Comparison of ENCODE assay signal across 16 cellular contexts in genomic region chr17:66273391-66273722, GRCh38. TPM values are rescaled to one million over a fixed set of nuclear protein-coding genes. Genes with fewer than 3 reads are reported as not detected.
DNase-seq lines count a peak whose midpoint lies in the region; ATAC-seq, FAIRE-seq and TF ChIP-seq lines count a peak whose summit lies in the region.
"Had no signal": no experiment of that assay in that cellular context is flagged by ENCODE, and none has a peak within 500 bp of the region (broad histone marks: within the 10 kb centered on the region; RNA-seq: fewer than 3 reads in every experiment).

No MANE protein-coding gene starts in this region.

- H3K4ac ChIP-seq in IMR-90 (ENCODE audit: low read depth, low read length), result peak overlapping the region; percentile 89

- H3K9ac ChIP-seq in IMR-90 (ENCODE audit: low read depth, low read length) (no peak overlapping the region), keratinocyte (ENCODE audit: control insufficient read depth, extremely low read depth, insufficient read depth, low read length) (no peak overlapping the region)

- no peak overlapping the region for H3K18ac ChIP-seq in IMR-90 (ENCODE audit: low read depth, low read length)

- BruUV-seq in IMR-90 (replicated peaks; lab: Mats Ljungman, UMichigan), result no TSS peak

- H3K4me2 ChIP-seq in IMR-90 (ENCODE audit: low read depth, low read length) (no peak overlapping the region; the same call in 1 of the 2 replicates), keratinocyte (ENCODE audit: control insufficient read depth, extremely low read depth, insufficient read depth, low read depth, low read length) (peak overlapping the region; percentile 70)

- in situ Hi-C loops in IMR-90 (cut with MboI; ENCODE audit: low sequenced_read_pairs), result no loop called here
- in situ Hi-C loops in gastrocnemius medialis (cut with MboI; ENCODE audit: low sequenced_read_pairs in 4 of 4), result loop anchor here in 1 of 4 donors (25.0 kb wide), 1 partner anchor 639 kb away; no protein-coding TSS in a partner anchor

- dilution Hi-C loops in IMR-90 (cut with HindIII; ENCODE audit: low sequenced_read_pairs, unreplicated experiment) (no loop called here), keratinocyte (cut with MboI; ENCODE audit: extremely low pct_ligation_motif_present, low sequenced_read_pairs) (no loop called here)

- no peak overlapping the region for H3K56ac ChIP-seq in IMR-90 (ENCODE audit: extremely low read depth, insufficient read depth, low read length)

- H3K4me3 ChIP-seq in IMR-90 (ENCODE audit: insufficient read depth, low read depth, low read length), result no peak overlapping the region
- H3K4me3 ChIP-seq in keratinocyte (ENCODE audit: control insufficient read depth in 2 of 3, extremely low read depth in 1 of 3, insufficient read depth in 2 of 3, low read depth in 1 of 3, low read length in 3 of 3), result no peak overlapping the region
- no peak overlapping the region for H3K4me3 ChIP-seq in uterus
- H3K4me3 ChIP-seq in gastrocnemius medialis, result no peak overlapping the region

- TF ChIP-seq RAD21 in IMR-90 (IDR thresholded peaks at IDR 0.05; ENCODE audit: low read length), result no peak

- peak overlapping the region; percentile 95 for H2BK120ac ChIP-seq in IMR-90 (ENCODE audit: low read depth, low read length)

- H4K5ac ChIP-seq in IMR-90 (ENCODE audit: low read depth, low read length), result no peak overlapping the region

- no peak for FAIRE-seq in keratinocyte (lab: Jason Lieb, UNC)

- H2BK20ac ChIP-seq in IMR-90 (ENCODE audit: low read depth, low read length), result peak overlapping the region; percentile 90

- H3K4me1 ChIP-seq in IMR-90 (ENCODE audit: control insufficient read depth, insufficient read depth, low read length) (peaks cover 19% of the 10 kb centered on the region), keratinocyte (ENCODE audit: control insufficient read depth, extremely low read depth, insufficient read depth, low read length) (peaks cover 36% of the 10 kb centered on the region), uterus (no peaks in the 10 kb centered on the region), gastrocnemius medialis (no peaks in the 10 kb centered on the region)

- intact Hi-C loops in IMR-90 (cut with micrococcal nuclease), result no loop called here
- intact Hi-C loops in uterus (cut with DNase I; ENCODE audit: low total_unique reads), result no loop called here
- intact Hi-C loops in gastrocnemius medialis (cut with DNase I; ENCODE audit: low total_unique reads), result no loop called here

- peaks cover 0 to 16% of the 10 kb centered on the region in 2 experiments; a peak in 1 of 4 replicates for H3K79me1 ChIP-seq in IMR-90 (ENCODE audit: low read depth in 1 of 2, low read length in 2 of 2)

- peak overlapping the region; percentile 18 for H2BK5ac ChIP-seq in IMR-90 (ENCODE audit: low read depth, low read length, poor library complexity, severe bottlenecking)

- POLR2A ChIA-PET in IMR-90 (lab: Charles Lee; ENCODE audit: unreplicated experiment), result no interaction called here

- DNase-seq in IMR-90 (no peak), keratinocyte (ENCODE audit: low read depth, low spot score) (no peak), uterus (no peak), gastrocnemius medialis (no peak)
- DNase-seq: COR-L47; H7; NCI-H187; NCI-H345; NK-92 treated with Interleukin-12 subunit alpha and Interleukin-12 subunit beta, amount 100 ng/mL, for 24 hours; Right ventricle myocardium superior had no signal

- CTCF ChIA-PET in IMR-90 (lab: Yijun Ruan, JAX), result no interaction called here

- H3K79me2 ChIP-seq in keratinocyte (ENCODE audit: control insufficient read depth, insufficient read depth, low read length), result no peaks in the 10 kb centered on the region

- H2AFZ ChIP-seq in IMR-90 (replicated peaks; ENCODE audit: low read length, poor library complexity), result no peak overlapping the region
- H2AFZ ChIP-seq in keratinocyte (ENCODE audit: control insufficient read depth, low read length), result no peak overlapping the region

- no peak overlapping the region for H2AK9ac ChIP-seq in IMR-90 (replicated peaks; ENCODE audit: low read depth, low read length, poor library complexity)

- H3K14ac ChIP-seq in IMR-90 (replicated peaks; ENCODE audit: low read depth, low read length), result no peak overlapping the region; the same call in 1 of the 2 replicates

- no peaks in the 10 kb centered on the region for H3K27me3 ChIP-seq in IMR-90 (ENCODE audit: control insufficient read depth, insufficient read depth, low read length)
- no peaks in the 10 kb centered on the region for H3K27me3 ChIP-seq in keratinocyte (ENCODE audit: control insufficient read depth, extremely low read depth, insufficient read depth, low read length)
- H3K27me3 ChIP-seq in uterus, result no peaks in the 10 kb centered on the region
- H3K27me3 ChIP-seq in gastrocnemius medialis, result no peaks in the 10 kb centered on the region

- H4K91ac ChIP-seq in IMR-90 (ENCODE audit: insufficient read depth, low read depth, low read length), result peak overlapping the region; percentile 70

- H2BK15ac ChIP-seq in IMR-90 (ENCODE audit: low read depth, low read length), result peak overlapping the region; percentile 75; the same call in 2 of the 3 replicates

- no peaks in the 10 kb centered on the region for H3K36me3 ChIP-seq in IMR-90 (ENCODE audit: control insufficient read depth, insufficient read depth, low read length)
- H3K36me3 ChIP-seq in keratinocyte (ENCODE audit: control insufficient read depth in 2 of 2, extremely low read depth in 1 of 2, insufficient read depth in 2 of 2, low read length in 2 of 2), result no peaks in the 10 kb centered on the region
- H3K36me3 ChIP-seq in uterus, result no peaks in the 10 kb centered on the region
- no peaks in the 10 kb centered on the region for H3K36me3 ChIP-seq in gastrocnemius medialis

- no peak for TF ChIP-seq CTCF in IMR-90 (conservative IDR thresholded peaks at IDR 0.05; ENCODE audit: low read depth, low read length)
- no peak for TF ChIP-seq CTCF in keratinocyte (optimal IDR thresholded peaks at IDR 0.05 in 1 of 3, IDR thresholded peaks at IDR 0.05 in 1 of 3, conservative IDR thresholded peaks at IDR 0.05 in 1 of 3; ENCODE audit: extremely low read depth in 1 of 3, insufficient read depth in 2 of 3, low read length in 3 of 3)
- no peak for TF ChIP-seq CTCF in uterus (IDR thresholded peaks at IDR 0.05)
- TF ChIP-seq CTCF in gastrocnemius medialis (IDR thresholded peaks at IDR 0.05 in 4 of 5, conservative IDR thresholded peaks at IDR 0.05 in 1 of 5), result no peak

- H4K8ac ChIP-seq in IMR-90 (ENCODE audit: low read depth in 2 of 2, low read length in 2 of 2), result 0 out of 4 replicates have a peak overlapping the region, but pooled peaks of 1 of the 2 experiments have one; percentile 9

- no peak for TF ChIP-seq POLR2A in IMR-90 (IDR thresholded peaks at IDR 0.05; ENCODE audit: low read depth, low read length)
- TF ChIP-seq POLR2A in uterus (IDR thresholded peaks at IDR 0.05), result no peak
- TF ChIP-seq POLR2A in gastrocnemius medialis (IDR thresholded peaks at IDR 0.05), result no peak

- H3K9me3 ChIP-seq in IMR-90 (ENCODE audit: control insufficient read depth, insufficient read depth, low read length), result no peaks in the 10 kb centered on the region
- H3K9me3 ChIP-seq in keratinocyte (ENCODE audit: control insufficient read depth, low read depth, low read length), result no peaks in the 10 kb centered on the region
- no peaks in the 10 kb centered on the region for H3K9me3 ChIP-seq in uterus
- H3K9me3 ChIP-seq in gastrocnemius medialis, result no peaks in the 10 kb centered on the region

- H2AK5ac ChIP-seq in IMR-90 (ENCODE audit: low read depth, low read length), result peak overlapping the region; percentile 48

- no CpG with 5 or more reads among the region's 1 CpG for WGBS in IMR-90 (ENCODE audit: extremely low coverage in 2 of 2, insufficient read length in 1 of 2), 2 experiments

- no peaks in the 10 kb centered on the region for H4K20me1 ChIP-seq in IMR-90 (ENCODE audit: insufficient read depth, low read length)
- H4K20me1 ChIP-seq in keratinocyte (ENCODE audit: control insufficient read depth, extremely low read depth, insufficient read depth, low read length), result no peaks in the 10 kb centered on the region

- peaks cover 25% of the 10 kb centered on the region for H3K9me1 ChIP-seq in IMR-90 (ENCODE audit: insufficient read depth, low read length)
- peaks cover 2% of the 10 kb centered on the region for H3K9me1 ChIP-seq in keratinocyte (ENCODE audit: control insufficient read depth, extremely low read depth, insufficient read depth, low read length)

- 0 out of 2 replicates have a peak overlapping the region, but pooled peaks have one; percentile 67 for H3K23ac ChIP-seq in IMR-90 (ENCODE audit: low read depth, low read length)

- H3K27ac ChIP-seq in IMR-90 (ENCODE audit: insufficient read depth, low read length) (peak overlapping the region; percentile 34), keratinocyte (ENCODE audit: control insufficient read depth, insufficient read depth, low read length) (peak overlapping the region; percentile 36), uterus (peak overlapping the region; percentile 13 to 68), gastrocnemius medialis (no peak overlapping the region)

- ATAC-seq in IMR-90 (ENCODE audit: low read depth), result no peak
- ATAC-seq in SK-N-SH treated with all-trans-retinoic acid at 6 μM for 48 hours, result peak; percentile 5
- ATAC-seq in GM21390 (IDR thresholded peaks at IDR 0.05; ENCODE audit: unreplicated experiment), result no peak
- ATAC-seq in gastrocnemius medialis, result no peak
- no peak for ATAC-seq in activated CD4-positive, CD25-positive, alpha-beta regulatory T cell treated with anti-CD3 and anti-CD28 coated beads, Interleukin-2, amount 50 U/mL, for 24 hours

RNA-seq across cellular contexts. Expression of gene PRKCA, which starts 29.1 kb away (rescaled TPM):
- total RNA-seq in IMR-90 (2012; rRNA removed) (31.0 and 36.9 TPM in 2 replicates), uterus (10 to 100 TPM in 3 of 4 donors, 1 to 10 TPM in 1; 9.0 to 76.1 (median 15.1) TPM), gastrocnemius medialis (10 to 100 TPM in 2 of 4 donors, 1 to 10 TPM in 2; 7.6 to 16.8 (median 11.1) TPM)
- polyA plus RNA-seq in IMR-90 (2012; rRNA removed) (42.7 and 46.0 TPM in 2 replicates), keratinocyte (2.4 to 3.8 TPM (median 3.6 TPM) in 3 replicates)
- polyA plus RNA-seq in IMR-90 (2012; cell fraction: cytosol; rRNA removed), result 23.3 and 24.4 TPM in 2 replicates
- polyA plus RNA-seq in IMR-90 (2012; cell fraction: nucleus; rRNA removed; ENCODE audit: low replicate concordance), result 31.3 and 63.0 TPM in 2 replicates
- polyA plus RNA-seq in keratinocyte (2011; ENCODE audit: low read depth), result 2.1 TPM
- polyA plus RNA-seq in keratinocyte (2011; cell fraction: cytosol; rRNA removed), result 1.9 and 2.8 TPM in 2 replicates
- polyA plus RNA-seq in keratinocyte (2011; cell fraction: nucleus; rRNA removed), result 4.9 and 5.6 TPM in 2 replicates
- 1.9 and 2.4 TPM in 2 replicates for polyA plus RNA-seq in keratinocyte (2012; ENCODE audit: low replicate concordance)
- 4.1 to 6.6 TPM (median 4.6 TPM) in 3 replicates for polyA minus RNA-seq in keratinocyte
- polyA minus RNA-seq in keratinocyte (2011; cell fraction: cytosol; rRNA and poly(A)+ RNA removed), result 2.5 TPM
- polyA minus RNA-seq in keratinocyte (2011; cell fraction: nucleus; rRNA and poly(A)+ RNA removed), result 5.4 and 7.7 TPM in 2 replicates

RNA-seq across cellular contexts. Expression of gene APOH, which starts 44.1 kb away (rescaled TPM):
- not detected in 2 replicates for total RNA-seq in IMR-90 (2012; rRNA removed)
- not detected in 2 replicates for polyA plus RNA-seq in IMR-90 (2012; rRNA removed)
- not detected in 2 replicates for polyA plus RNA-seq in IMR-90 (2012; cell fraction: cytosol; rRNA removed)
- polyA plus RNA-seq in IMR-90 (2012; cell fraction: nucleus; rRNA removed; ENCODE audit: low replicate concordance), result 0.14 TPM in 1 of 2 replicates, not detected in the other
- not detected in 3 replicates for polyA plus RNA-seq in keratinocyte
- polyA plus RNA-seq in keratinocyte (2011; ENCODE audit: low read depth), result not detected
- polyA plus RNA-seq in keratinocyte (2011; cell fraction: cytosol; rRNA removed), result not detected in 2 replicates
- polyA plus RNA-seq in keratinocyte (2011; cell fraction: nucleus; rRNA removed), result not detected in 2 replicates
- 0.17 TPM in 1 of 2 replicates, not detected in the other for polyA plus RNA-seq in keratinocyte (2012; ENCODE audit: low replicate concordance)
- not detected in 3 replicates for polyA minus RNA-seq in keratinocyte
- polyA minus RNA-seq in keratinocyte (2011; cell fraction: cytosol; rRNA and poly(A)+ RNA removed), result not detected
- not detected in 2 replicates for polyA minus RNA-seq in keratinocyte (2011; cell fraction: nucleus; rRNA and poly(A)+ RNA removed)
- under 1 TPM in 1 of 4 donors, not detected in 3; 0.61 TPM for total RNA-seq in uterus
- total RNA-seq in gastrocnemius medialis, result 10 to 100 TPM in 1 of 4 donors, 1 to 10 TPM in 1, not detected in 2; 4.4 to 11.5 TPM
- total RNA-seq: H7, HT1080, LHCN-M2 had no signal
- polyA plus RNA-seq: IgD-negative memory B cell had no signal

Comparison
In these comparisons a context has a peak if more than half of its experiments do, and no peak if none do; other contexts are left out.
1. H3K27ac ChIP-seq: peak in IMR-90 (single experiment), keratinocyte (single experiment) and uterus (2 of 2); none in gastrocnemius medialis (0 of 4).